8 cellular contexts compared by ENCODE assay signal in the genomic region with DNA sequence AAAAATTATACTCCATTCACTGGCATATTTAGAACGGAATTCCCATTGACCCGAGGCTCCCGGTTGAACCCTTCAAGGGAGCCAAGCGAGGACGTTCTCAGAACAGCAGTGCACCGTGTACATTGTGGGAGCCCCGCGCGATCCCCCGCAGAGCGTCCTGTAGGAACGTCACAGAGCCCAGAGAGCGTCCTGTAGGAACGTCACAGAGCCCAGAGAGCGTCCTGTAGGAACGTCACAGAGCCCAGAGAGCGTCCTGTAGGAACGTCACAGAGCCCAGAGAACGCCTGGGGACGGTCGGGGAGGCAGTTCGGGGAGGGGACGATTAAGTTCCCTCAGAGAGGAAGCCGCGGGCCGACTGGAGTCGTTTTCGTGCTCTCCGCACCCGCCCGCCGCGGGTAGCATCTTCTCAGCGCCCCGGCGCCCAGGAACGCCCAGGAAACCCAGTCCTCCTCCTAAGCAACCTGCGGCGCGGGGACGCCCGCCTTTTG. TPM values are rescaled to one million over a fixed set of nuclear protein-coding genes. Genes with fewer than 3 reads are reported as not detected.
DNase-seq lines count a peak whose midpoint lies in the region; ATAC-seq and TF ChIP-seq lines count a peak whose summit lies in the region.

No MANE protein-coding gene starts in this region.

- DNase-seq in D341Med (ENCODE audit: low spot score): peak; percentile 72
- DNase-seq in RWPE2 (ENCODE audit: low spot score): peak; percentile 66
- peak in 44 of 58 donors; percentile 17 to 84 (median 64) for DNase-seq in anterior cingulate cortex (lab: John Stamatoyannopoulos, UW)
- peak; percentile 65 for DNase-seq in hippocampal formation (lab: John Stamatoyannopoulos, UW)
- DNase-seq in sciatic nerve (ENCODE audit: low spot score): peak; percentile 82
- no peak for DNase-seq in HPDE6-E6E7 (ENCODE audit: extremely low spot score)

- no peaks in the 10 kb centered on the region for H3K27me3 ChIP-seq in RWPE2 (ENCODE audit: insufficient read depth, poor library complexity, severe bottlenecking)

- intact Hi-C loops in sciatic nerve (cut with DNase I): loop anchor here (10.0 kb wide), 1 partner anchor 141 kb away; a partner anchor contains a TSS

- ATAC-seq in GM19395 (IDR thresholded peaks at IDR 0.05; ENCODE audit: unreplicated experiment): peak; percentile 69
- peak; percentile 27 for ATAC-seq in HG03457 (IDR thresholded peaks at IDR 0.05; ENCODE audit: unreplicated experiment)
- ATAC-seq in RWPE2 (ENCODE audit: low read depth): peak; percentile 57
- peak; percentile 92 for ATAC-seq in sciatic nerve

- H3K4me1 ChIP-seq in RWPE2 (ENCODE audit: insufficient read depth, poor library complexity, severe bottlenecking): peaks cover 12% of the 10 kb centered on the region

- no peak for TF ChIP-seq CTCF in RWPE2 (IDR thresholded peaks at IDR 0.05; ENCODE audit: poor library complexity, severe bottlenecking)

- no peaks in the 10 kb centered on the region for H3K9me3 ChIP-seq in RWPE2 (ENCODE audit: severe bottlenecking)

- H3K27ac ChIP-seq in RWPE2 (ENCODE audit: poor library complexity, severe bottlenecking): peak overlapping the region; percentile 90

- peaks cover 8% of the 10 kb centered on the region for H3K36me3 ChIP-seq in RWPE2 (ENCODE audit: low read depth)

- peak overlapping the region; percentile 93 for H3K4me3 ChIP-seq in RWPE2 (ENCODE audit: severe bottlenecking)

RNA-seq across cellular contexts. Expression of a gene that starts 0.5 kb away (rescaled TPM):
- 126 TPM for total RNA-seq in sciatic nerve

Comparison
In these comparisons a context has a peak if more than half of its experiments do, and no peak if none do; other contexts are left out.
1. ATAC-seq: peak in every context shown above with its lines; median percentile 92 in sciatic nerve; 69 in GM19395; 57 in RWPE2; 27 in HG03457.